Comparison of ENCODE assay signal across 1 cellular context in genomic region chr1:26335774-26336476, GRCh38.
A peak's percentile ranks its signal among the peaks of the same experiment; 100 is the strongest.
TF ChIP-seq lines count a peak whose summit lies in the region.

No MANE protein-coding gene starts in this region.

TF ChIP-seq in WTC11, 78 proteins besides CTCF, POLR2A, EP300 and RAD21 (continued from another document):
- 0 out of 2 replicates have a peak, but pooled peaks have one; percentile 13 for TF ChIP-seq HMGXB4 (CRISPR knock-in tag; IDR thresholded peaks at IDR 0.05)
TF ChIP-seq in WTC11: peak in this region for 2.
